ENCODE assay signal across 9 cellular contexts in genomic region chr10:127945335-127945734, GRCh38. TPM values are rescaled to one million over a fixed set of nuclear protein-coding genes. Genes with fewer than 3 reads are reported as not detected.
DNase-seq lines count a peak whose midpoint lies in the region; ATAC-seq and TF ChIP-seq lines count a peak whose summit lies in the region.
"Had no signal": no experiment of that assay in that cellular context is flagged by ENCODE, and none has a peak within 500 bp of the region (broad histone marks: within the 10 kb centered on the region; RNA-seq: fewer than 3 reads in every experiment).

No MANE protein-coding gene starts in this region.

- no peaks in the 10 kb centered on the region for H3K9me3 Mint-ChIP-seq in activated B cell treated with CpG ODN at 0.5 μM for 24 hours
- H3K9me3 Mint-ChIP-seq: stimulated activated naive CD8-positive, alpha-beta T cell treated with anti-CD3 and anti-CD28 coated beads, Interleukin-15, Interleukin-2, amounts not matched to agents 100 ng/mL and 50 ng/mL, for 24 hours had no signal

- peak; percentile 63 for ATAC-seq in HG03442 (IDR thresholded peaks at IDR 0.05; ENCODE audit: unreplicated experiment)
- peak; percentile 57 for ATAC-seq in activated B cell treated with CpG ODN at 0.5 μM for 24 hours (ENCODE audit: low read depth)

- no peaks in the 10 kb centered on the region for H3K36me3 ChIP-seq in kidney epithelial cell (ENCODE audit: control insufficient read depth, insufficient read depth, low read length)

- H3K4me3 Mint-ChIP-seq in activated B cell treated with CpG ODN at 0.5 μM for 24 hours = no peak overlapping the region
- H3K4me3 Mint-ChIP-seq: stimulated activated naive CD8-positive, alpha-beta T cell treated with anti-CD3 and anti-CD28 coated beads, Interleukin-15, Interleukin-2, amounts not matched to agents 100 ng/mL and 50 ng/mL, for 24 hours had no signal

- no peak overlapping the region for H3K27ac Mint-ChIP-seq in activated B cell treated with CpG ODN at 0.5 μM for 24 hours
- H3K27ac Mint-ChIP-seq: stimulated activated naive CD8-positive, alpha-beta T cell treated with anti-CD3 and anti-CD28 coated beads, Interleukin-15, Interleukin-2, amounts not matched to agents 100 ng/mL and 50 ng/mL, for 24 hours had no signal

- DNase-seq in Caki2 (ENCODE audit: low read depth) (peak; percentile 75), activated B cell treated with CpG ODN at 0.5 μM for 24 hours (no peak), kidney epithelial cell (ENCODE audit: low read depth) (peak; percentile 55), HuH-7.5 (ENCODE audit: low spot score) (no peak), NCI-H187 (lab: John Stamatoyannopoulos, UW) (no peak), NCI-H128 (lab: John Stamatoyannopoulos, UW; ENCODE audit: unreplicated experiment) (no peak)
- no peak for DNase-seq in activated effector memory CD4-positive, alpha-beta T cell treated with Interleukin-2 at 50 U/mL for 16 hours

- H3K4me1 Mint-ChIP-seq in activated B cell treated with CpG ODN at 0.5 μM for 24 hours = peaks cover 9% of the 10 kb centered on the region

- no peak overlapping the region for H3K4me3 ChIP-seq in kidney epithelial cell (ENCODE audit: low read depth, low read length)

- in situ Hi-C loops in Caki2 (cut with HindIII; ENCODE audit: low pct_unique_long_range_greater_than_20kb, low sequenced_read_pairs) = no loop called here

- TF ChIP-seq CTCF in activated B cell treated with CpG ODN at 0.5 μM for 24 hours (IDR thresholded peaks at IDR 0.05) (no peak), kidney epithelial cell (IDR thresholded peaks at IDR 0.05; ENCODE audit: insufficient read depth, low read length, poor library complexity, severe bottlenecking) (no peak)

- intact Hi-C loops in activated B cell treated with CpG ODN at 0.5 μM for 24 hours (cut with micrococcal nuclease) = no loop called here

- CTCF ChIA-PET in activated B cell treated with CpG ODN at 0.5 μM for 24 hours (lab: Charles Lee) = no interaction called here

- H3K27me3 Mint-ChIP-seq in activated B cell treated with CpG ODN at 0.5 μM for 24 hours = peaks cover 9% of the 10 kb centered on the region

- POLR2A ChIA-PET in activated B cell treated with CpG ODN at 0.5 μM for 24 hours (lab: Charles Lee) = no interaction called here

- H3K36me3 Mint-ChIP-seq in activated B cell treated with CpG ODN at 0.5 μM for 24 hours (ENCODE audit: low read depth) = no peaks in the 10 kb centered on the region

- H3K27me3 ChIP-seq in kidney epithelial cell (ENCODE audit: control insufficient read depth, insufficient read depth, low read length) = no peaks in the 10 kb centered on the region

RNA-seq across cellular contexts. Expression of gene PTPRE, which starts 38.4 kb away (rescaled TPM):
- total RNA-seq in Caki2 (2014; rRNA removed; shearing (Covaris generic); ENCODE audit: low replicate concordance) = 2.8 and 16.7 TPM in 2 replicates
- total RNA-seq in activated B cell treated with CpG ODN at 0.5 μM for 24 hours (28.2 and 36.8 TPM in 2 replicates), kidney epithelial cell (10.3 and 12.7 TPM in 2 replicates)

RNA-seq across cellular contexts. Expression of gene CLRN3, which starts 52.6 kb away (rescaled TPM):
- not detected in 2 replicates for total RNA-seq in Caki2 (2014; rRNA removed; shearing (Covaris generic); ENCODE audit: low replicate concordance)
- total RNA-seq in activated B cell treated with CpG ODN at 0.5 μM for 24 hours (not detected in 2 replicates), kidney epithelial cell (not detected in 2 replicates)

Comparison
In these comparisons a context has a peak if more than half of its experiments do, and no peak if none do; other contexts are left out.
1. DNase-seq: peak in Caki2 (single experiment) and kidney epithelial cell (single experiment); none in activated B cell treated with CpG ODN at 0.5 μM for 24 hours (single experiment), HuH-7.5 (single experiment), NCI-H187 (0 of 2), NCI-H128 (single experiment) and activated effector memory CD4-positive, alpha-beta T cell treated with Interleukin-2 at 50 U/mL for 16 hours (single experiment).